Comparison of ENCODE assay signal across 1 cellular context in genomic region chr12:64608901-64609542, GRCh38.
TF ChIP-seq lines count a peak whose summit lies in the region.

No MANE protein-coding gene starts in this region.

TF ChIP-seq in K562, 482 proteins besides CTCF, POLR2A, EP300 and RAD21 (continued from another document and continues in another):
- TF ChIP-seq HOMEZ (CRISPR knock-in tag; IDR thresholded peaks at IDR 0.05) (no peak), MAFF (IDR thresholded peaks at IDR 0.05; ENCODE audit: low read length) (no peak), HDAC1 (IDR thresholded peaks at IDR 0.05) (peak in 1 of 2 experiments; percentile 79; a peak in 2 of 4 replicates), PBX2 (CRISPR knock-in tag; IDR thresholded peaks at IDR 0.05; ENCODE audit: low read depth) (no peak), PBX2 (tag; conservative IDR thresholded peaks at IDR 0.05; ENCODE audit: low read depth) (0 out of 2 replicates have a peak, but pooled peaks have one; percentile 20), BRF1 (IDR thresholded peaks at IDR 0.05; ENCODE audit: borderline replicate concordance, extremely low read depth, insufficient read length) (no peak), CREM (IDR thresholded peaks at IDR 0.05; ENCODE audit: low read depth) (no peak), SRSF7 (optimal IDR thresholded peaks at IDR 0.05; ENCODE audit: low read depth, low read length) (no peak), PTTG1 (tag; IDR thresholded peaks at IDR 0.05; ENCODE audit: low read depth) (no peak), STAT6 (CRISPR knock-in tag; IDR thresholded peaks at IDR 0.05) (no peak), ZSCAN29 (IDR thresholded peaks at IDR 0.05) (peak; percentile 4; the same call in 1 of the 2 replicates), SMC3 (conservative IDR thresholded peaks at IDR 0.05; ENCODE audit: insufficient read depth, low read depth, low read length) (no peak), ZKSCAN3 (CRISPR knock-in tag; IDR thresholded peaks at IDR 0.05) (no peak), RNF2 (IDR thresholded peaks at IDR 0.05) (no peak; the same call in 1 of the 2 replicates), U2AF1 (optimal IDR thresholded peaks at IDR 0.05; ENCODE audit: low read depth, low read length) (no peak), PREB (CRISPR knock-in tag; IDR thresholded peaks at IDR 0.05) (no peak), CBFB (CRISPR knock-in tag; IDR thresholded peaks at IDR 0.05) (no peak), NBN (IDR thresholded peaks at IDR 0.05; ENCODE audit: low read depth) (peak; percentile 78), MEF2A (IDR thresholded peaks at IDR 0.05; ENCODE audit: control insufficient read depth, low read depth, low read length) (no peak), ESRRA (IDR thresholded peaks at IDR 0.05; ENCODE audit: borderline replicate concordance, low read depth) (no peak), ZNF584 (CRISPR knock-in tag; IDR thresholded peaks at IDR 0.05; ENCODE audit: low read depth) (no peak), ZNF444 (CRISPR knock-in tag; IDR thresholded peaks at IDR 0.05) (no peak), TAL1 (IDR thresholded peaks at IDR 0.05) (no peak), PHF21A (IDR thresholded peaks at IDR 0.05; ENCODE audit: borderline replicate concordance, low read depth) (no peak), NR2F6 (CRISPR knock-in tag; IDR thresholded peaks at IDR 0.05) (no peak), GABPA (tag; conservative IDR thresholded peaks at IDR 0.05; ENCODE audit: low read depth) (no peak), NFE2 (IDR thresholded peaks at IDR 0.05; ENCODE audit: low read depth) (no peak), JUN (IDR thresholded peaks at IDR 0.05; ENCODE audit: borderline replicate concordance, low read depth, low read length) (peak; percentile 63; the same call in 1 of the 2 replicates), JUN (CRISPR knock-in tag; IDR thresholded peaks at IDR 0.05; ENCODE audit: borderline replicate concordance) (no peak), ZNF121 (CRISPR knock-in tag; conservative IDR thresholded peaks at IDR 0.05) (no peak), THRA (IDR thresholded peaks at IDR 0.05) (no peak), GABPB2 (CRISPR knock-in tag; conservative IDR thresholded peaks at IDR 0.05) (no peak), ZNF561 (CRISPR knock-in tag; conservative IDR thresholded peaks at IDR 0.05) (no peak), RBM25 (IDR thresholded peaks at IDR 0.05; ENCODE audit: low read depth, low read length, severe bottlenecking) (no peak), ZNF263 (CRISPR knock-in tag; IDR thresholded peaks at IDR 0.05; ENCODE audit: borderline replicate concordance) (no peak), ERF (CRISPR knock-in tag; IDR thresholded peaks at IDR 0.05) (no peak), ZNF586 (CRISPR knock-in tag; conservative IDR thresholded peaks at IDR 0.05) (no peak), ZNF324 (CRISPR knock-in tag; IDR thresholded peaks at IDR 0.05) (no peak), ELK3 (CRISPR knock-in tag; IDR thresholded peaks at IDR 0.05) (no peak), CBX2 (IDR thresholded peaks at IDR 0.05; ENCODE audit: insufficient read depth, low read length, poor library complexity, severe bottlenecking) (no peak), SP1 (CRISPR knock-in tag; IDR thresholded peaks at IDR 0.05) (no peak), ZBTB40 (IDR thresholded peaks at IDR 0.05) (no peak), ZBTB40 (CRISPR knock-in tag; IDR thresholded peaks at IDR 0.05) (no peak), POLR2AphosphoS2 (IDR thresholded peaks at IDR 0.05; ENCODE audit: low read length) (no peak), HSF4 (CRISPR knock-in tag; IDR thresholded peaks at IDR 0.05; ENCODE audit: borderline replicate concordance) (no peak), SMAD4 (CRISPR knock-in tag; conservative IDR thresholded peaks at IDR 0.05) (no peak), POU5F1 (IDR thresholded peaks at IDR 0.05; ENCODE audit: borderline replicate concordance, low read depth, low read length, partially characterized antibody) (no peak), DDX20 (tag; IDR thresholded peaks at IDR 0.05; ENCODE audit: low read depth) (no peak)
